In genomic region chr10:117260094-117260493, GRCh38 we compare ENCODE assay signal across 23 cellular contexts. TPM values are rescaled to one million over a fixed set of nuclear protein-coding genes. Genes with fewer than 3 reads are reported as not detected.
DNase-seq lines count a peak whose midpoint lies in the region; ATAC-seq and TF ChIP-seq lines count a peak whose summit lies in the region.
"Had no signal": no experiment of that assay in that cellular context is flagged by ENCODE, and none has a peak within 500 bp of the region (broad histone marks: within the 10 kb centered on the region; RNA-seq: fewer than 3 reads in every experiment).

No MANE protein-coding gene starts in this region.

- ATAC-seq in GM18511 (IDR thresholded peaks at IDR 0.05; ENCODE audit: unreplicated experiment) = peak; percentile 51
- peak; percentile 70 for ATAC-seq in HG02885 (IDR thresholded peaks at IDR 0.05; ENCODE audit: poor library complexity, unreplicated experiment)
- no peak for ATAC-seq in lower lobe of right lung
- ATAC-seq in CD8-positive, alpha-beta T cell = no peak
- ATAC-seq: pancreas; sciatic nerve; stimulated activated memory B cell treated with anti-CD40 and anti-IgM and Interleukin-4, amounts not matched to agents 10 μg/mL and 1 μg/mL and 100 μg/mL, for 72 hours had no signal

- 53% methylated on average over 4 of the region's 4 CpGs for WGBS in hepatocyte (ENCODE audit: low lambda C conversion rate, missing lambda C conversion rate)

- H3K4me1 ChIP-seq in hepatocyte (ENCODE audit: insufficient read depth) = peaks cover 14% of the 10 kb centered on the region
- no peaks in the 10 kb centered on the region for H3K4me1 ChIP-seq in lower lobe of right lung
- H3K4me1 ChIP-seq in CD8-positive, alpha-beta T cell (ENCODE audit: insufficient read depth, low read length) = peaks cover 4% of the 10 kb centered on the region
- H3K4me1 ChIP-seq: transverse colon had no signal

- H3K27me3 ChIP-seq in hepatocyte (no peaks in the 10 kb centered on the region), lower lobe of right lung (ENCODE audit: low read depth) (peaks cover 39% of the 10 kb centered on the region)
- H3K27me3 ChIP-seq in CD8-positive, alpha-beta T cell (ENCODE audit: insufficient read depth, low read length) = no peaks in the 10 kb centered on the region
- H3K27me3 ChIP-seq: pancreas had no signal

- H3K36me3 ChIP-seq in hepatocyte (replicated peaks; ENCODE audit: insufficient read depth, low read depth) = no peaks in the 10 kb centered on the region
- H3K36me3 ChIP-seq in lower lobe of right lung = no peaks in the 10 kb centered on the region
- H3K36me3 ChIP-seq in CD8-positive, alpha-beta T cell (ENCODE audit: insufficient read depth, low read length) = no peaks in the 10 kb centered on the region
- H3K36me3 ChIP-seq: pancreas, transverse colon had no signal

- peak overlapping the region; percentile 21 for H3K27ac ChIP-seq in hepatocyte
- H3K27ac ChIP-seq in lower lobe of right lung = no peak overlapping the region
- no peak overlapping the region for H3K27ac ChIP-seq in CD8-positive, alpha-beta T cell (ENCODE audit: low read depth, low read length)
- H3K27ac ChIP-seq: coronary artery, pancreas, transverse colon had no signal

- no peaks in the 10 kb centered on the region for H3K9me3 Mint-ChIP-seq in CD8-positive, alpha-beta T cell
- no peaks in the 10 kb centered on the region for H3K9me3 Mint-ChIP-seq in activated CD4-positive, alpha-beta memory T cell treated with anti-CD3 and anti-CD28 coated beads, Interleukin-2, amount 10 ng/mL, durations not matched to agents 7 days and 5 days
- H3K9me3 Mint-ChIP-seq: IgD-negative memory B cell; stimulated activated memory B cell treated with anti-CD40 and anti-IgM and Interleukin-4, amounts not matched to agents 10 μg/mL and 1 μg/mL and 100 μg/mL, for 72 hours had no signal

- H3K36me3 Mint-ChIP-seq in CD8-positive, alpha-beta T cell = no peaks in the 10 kb centered on the region
- no peaks in the 10 kb centered on the region for H3K36me3 Mint-ChIP-seq in activated CD4-positive, alpha-beta memory T cell treated with anti-CD3 and anti-CD28 coated beads, Interleukin-2, amount 10 ng/mL, durations not matched to agents 7 days and 5 days (ENCODE audit: low read depth)
- H3K36me3 Mint-ChIP-seq: IgD-negative memory B cell; stimulated activated memory B cell treated with anti-CD40 and anti-IgM and Interleukin-4, amounts not matched to agents 10 μg/mL and 1 μg/mL and 100 μg/mL, for 72 hours had no signal

- TF ChIP-seq CTCF in hepatocyte (IDR thresholded peaks at IDR 0.05; ENCODE audit: poor library complexity) = no peak
- TF ChIP-seq CTCF in lower lobe of right lung (IDR thresholded peaks at IDR 0.05) = no peak
- no peak for TF ChIP-seq CTCF in CD8-positive, alpha-beta T cell (IDR thresholded peaks at IDR 0.05)

- H3K4me3 ChIP-seq in hepatocyte (no peak overlapping the region), lower lobe of right lung (no peak overlapping the region)
- H3K4me3 ChIP-seq in CD8-positive, alpha-beta T cell (ENCODE audit: low read depth, low read length) = no peak overlapping the region
- H3K4me3 ChIP-seq: coronary artery, lung, pancreas, transverse colon had no signal

- no peaks in the 10 kb centered on the region for H3K79me2 ChIP-seq in hepatocyte

- CTCF ChIA-PET in CD8-positive, alpha-beta T cell (lab: Charles Lee) = no interaction called here
- CTCF ChIA-PET in activated CD4-positive, alpha-beta memory T cell treated with anti-CD3 and anti-CD28 coated beads, Interleukin-2, amount 10 ng/mL, durations not matched to agents 7 days and 5 days (lab: Charles Lee) = no interaction called here

- POLR2A ChIA-PET in CD8-positive, alpha-beta T cell (lab: Charles Lee) = no interaction called here
- POLR2A ChIA-PET in activated CD4-positive, alpha-beta memory T cell treated with anti-CD3 and anti-CD28 coated beads, Interleukin-2, amount 10 ng/mL, durations not matched to agents 7 days and 5 days (lab: Charles Lee) = no interaction called here

- no peak overlapping the region for H2AFZ ChIP-seq in hepatocyte

- no peak overlapping the region for H3K27ac Mint-ChIP-seq in CD8-positive, alpha-beta T cell
- no peak overlapping the region for H3K27ac Mint-ChIP-seq in activated CD4-positive, alpha-beta memory T cell treated with anti-CD3 and anti-CD28 coated beads, Interleukin-2, amount 10 ng/mL, durations not matched to agents 7 days and 5 days
- H3K27ac Mint-ChIP-seq: stimulated activated memory B cell treated with anti-CD40 and anti-IgM and Interleukin-4, amounts not matched to agents 10 μg/mL and 1 μg/mL and 100 μg/mL, for 72 hours had no signal

- peaks cover 26% of the 10 kb centered on the region for H3K27me3 Mint-ChIP-seq in CD8-positive, alpha-beta T cell (ENCODE audit: low read depth)
- H3K27me3 Mint-ChIP-seq in activated CD4-positive, alpha-beta memory T cell treated with anti-CD3 and anti-CD28 coated beads, Interleukin-2, amount 10 ng/mL, durations not matched to agents 7 days and 5 days = peaks cover 18% of the 10 kb centered on the region

- intact Hi-C loops in lower lobe of right lung (cut with DNase I) = no loop called here
- intact Hi-C loops in CD8-positive, alpha-beta T cell (cut with DNase I, micrococcal nuclease) = no loop called here

- no peak overlapping the region for H3K4me3 Mint-ChIP-seq in CD8-positive, alpha-beta T cell
- H3K4me3 Mint-ChIP-seq in activated CD4-positive, alpha-beta memory T cell treated with anti-CD3 and anti-CD28 coated beads, Interleukin-2, amount 10 ng/mL, durations not matched to agents 7 days and 5 days = no peak overlapping the region
- H3K4me3 Mint-ChIP-seq: IgD-negative memory B cell; stimulated activated memory B cell treated with anti-CD40 and anti-IgM and Interleukin-4, amounts not matched to agents 10 μg/mL and 1 μg/mL and 100 μg/mL, for 72 hours had no signal

- peaks cover 11% of the 10 kb centered on the region for H3K4me1 Mint-ChIP-seq in CD8-positive, alpha-beta T cell (ENCODE audit: low read depth)
- H3K4me1 Mint-ChIP-seq in activated CD4-positive, alpha-beta memory T cell treated with anti-CD3 and anti-CD28 coated beads, Interleukin-2, amount 10 ng/mL, durations not matched to agents 7 days and 5 days = no peaks in the 10 kb centered on the region
- H3K4me1 Mint-ChIP-seq: IgD-negative memory B cell; stimulated activated memory B cell treated with anti-CD40 and anti-IgM and Interleukin-4, amounts not matched to agents 10 μg/mL and 1 μg/mL and 100 μg/mL, for 72 hours had no signal

- no peaks in the 10 kb centered on the region for H4K20me1 ChIP-seq in hepatocyte (ENCODE audit: insufficient read depth, poor library complexity, severe bottlenecking)

- no peaks in the 10 kb centered on the region for H3K9me2 ChIP-seq in hepatocyte (replicated peaks; ENCODE audit: insufficient read depth)

- peak overlapping the region; percentile 31 for H3K4me2 ChIP-seq in hepatocyte

- no peaks in the 10 kb centered on the region for H3K9me3 ChIP-seq in hepatocyte (ENCODE audit: low read depth)
- H3K9me3 ChIP-seq in lower lobe of right lung = no peaks in the 10 kb centered on the region
- H3K9me3 ChIP-seq in CD8-positive, alpha-beta T cell (ENCODE audit: low read length) = no peaks in the 10 kb centered on the region
- H3K9me3 ChIP-seq: pancreas, transverse colon had no signal

- DNase-seq in NOMO-1 treated with DMSO at 0.1 percent for 48 hours (lab: John Stamatoyannopoulos, UW; ENCODE audit: unreplicated experiment) (peak; percentile 19), hepatocyte (ENCODE audit: low spot score) (no peak), lower lobe of right lung (no peak), NCI-H774 (lab: John Stamatoyannopoulos, UW) (no peak)
- DNase-seq in CD8-positive, alpha-beta T cell = no peak
- DNase-seq in activated CD4-positive, alpha-beta memory T cell treated with anti-CD3 and anti-CD28 coated beads, Interleukin-2, amount 10 ng/mL, durations not matched to agents 7 days and 5 days = no peak
- DNase-seq: activated effector memory CD4-positive, alpha-beta T cell treated with anti-CD3 and anti-CD28 coated beads, Interleukin-2, amount 50 U/mL, for 16 hours; head of caudate nucleus; NCI-H1092 treated with DMSO at 0.1 percent for 48 hours; NCI-H2081 treated with DMSO at 0.1 percent for 48 hours; NCI-H524 treated with DMSO at 0.1 percent for 48 hours; pancreas; transverse colon had no signal

RNA-seq across cellular contexts. Expression of gene SLC18A2, which starts 19.2 kb away (rescaled TPM):
- total RNA-seq in hepatocyte = 0.76 and 1.3 TPM in 2 replicates
- polyA plus RNA-seq in hepatocyte = 0.84 and 1.6 TPM in 2 replicates
- total RNA-seq in lower lobe of right lung = 6.3 TPM
- total RNA-seq in CD8-positive, alpha-beta T cell = under 1 TPM in 1 of 2 experiments, not detected in 1; 0.14 TPM
- not detected for total RNA-seq in activated CD4-positive, alpha-beta memory T cell treated with anti-CD3 and anti-CD28 coated beads, Interleukin-2, amount 10 ng/mL, durations not matched to agents 7 days and 5 days
- total RNA-seq: Daoy, myocyte, SK-MEL-5 had no signal

Comparison
In these comparisons a context has a peak if more than half of its experiments do, and no peak if none do; other contexts are left out.
1. ATAC-seq: peak in GM18511 (single experiment) and HG02885 (single experiment); none in lower lobe of right lung (0 of 2) and CD8-positive, alpha-beta T cell (single experiment).